ENCODE assay signal across 1 cellular context in the genomic region with DNA sequence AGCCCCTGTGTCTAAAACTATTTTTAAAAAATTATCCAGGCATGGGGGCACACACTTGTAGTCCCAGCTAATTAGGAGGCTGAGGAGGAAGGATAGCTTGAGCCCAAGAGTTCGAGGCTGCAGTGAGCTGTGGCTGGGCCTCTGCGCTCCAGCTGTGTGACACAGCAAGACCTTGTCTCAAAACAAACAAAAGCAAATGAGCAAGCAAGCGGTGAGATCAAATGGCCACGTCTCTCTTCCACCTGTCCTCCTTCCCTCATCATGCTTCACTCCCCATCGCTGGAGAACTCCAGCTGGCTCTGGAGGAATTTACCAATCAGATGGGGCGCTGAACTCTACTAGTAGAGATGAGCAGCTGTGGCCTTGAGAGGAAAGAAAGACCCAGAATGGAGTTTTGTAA.
TF ChIP-seq lines count a peak whose summit lies in the region.

No MANE protein-coding gene starts in this region.

TF ChIP-seq in HepG2, 621 proteins besides CTCF, POLR2A, EP300 and RAD21 (continued from another document and continues in another):
- 0 out of 2 replicates have a peak, but pooled peaks have one; percentile 37 for TF ChIP-seq FOXA3 (CRISPR knock-in tag; IDR thresholded peaks at IDR 0.05)
- TF ChIP-seq SAP130 (CRISPR knock-in tag; IDR thresholded peaks at IDR 0.05; ENCODE audit: low read depth): peak; percentile 37; the same call in 1 of the 2 replicates
- 0 out of 2 replicates have a peak, but pooled peaks have one; percentile 5 for TF ChIP-seq BHLHE40 (IDR thresholded peaks at IDR 0.05; ENCODE audit: low read length)
- TF ChIP-seq, protein P1, sequence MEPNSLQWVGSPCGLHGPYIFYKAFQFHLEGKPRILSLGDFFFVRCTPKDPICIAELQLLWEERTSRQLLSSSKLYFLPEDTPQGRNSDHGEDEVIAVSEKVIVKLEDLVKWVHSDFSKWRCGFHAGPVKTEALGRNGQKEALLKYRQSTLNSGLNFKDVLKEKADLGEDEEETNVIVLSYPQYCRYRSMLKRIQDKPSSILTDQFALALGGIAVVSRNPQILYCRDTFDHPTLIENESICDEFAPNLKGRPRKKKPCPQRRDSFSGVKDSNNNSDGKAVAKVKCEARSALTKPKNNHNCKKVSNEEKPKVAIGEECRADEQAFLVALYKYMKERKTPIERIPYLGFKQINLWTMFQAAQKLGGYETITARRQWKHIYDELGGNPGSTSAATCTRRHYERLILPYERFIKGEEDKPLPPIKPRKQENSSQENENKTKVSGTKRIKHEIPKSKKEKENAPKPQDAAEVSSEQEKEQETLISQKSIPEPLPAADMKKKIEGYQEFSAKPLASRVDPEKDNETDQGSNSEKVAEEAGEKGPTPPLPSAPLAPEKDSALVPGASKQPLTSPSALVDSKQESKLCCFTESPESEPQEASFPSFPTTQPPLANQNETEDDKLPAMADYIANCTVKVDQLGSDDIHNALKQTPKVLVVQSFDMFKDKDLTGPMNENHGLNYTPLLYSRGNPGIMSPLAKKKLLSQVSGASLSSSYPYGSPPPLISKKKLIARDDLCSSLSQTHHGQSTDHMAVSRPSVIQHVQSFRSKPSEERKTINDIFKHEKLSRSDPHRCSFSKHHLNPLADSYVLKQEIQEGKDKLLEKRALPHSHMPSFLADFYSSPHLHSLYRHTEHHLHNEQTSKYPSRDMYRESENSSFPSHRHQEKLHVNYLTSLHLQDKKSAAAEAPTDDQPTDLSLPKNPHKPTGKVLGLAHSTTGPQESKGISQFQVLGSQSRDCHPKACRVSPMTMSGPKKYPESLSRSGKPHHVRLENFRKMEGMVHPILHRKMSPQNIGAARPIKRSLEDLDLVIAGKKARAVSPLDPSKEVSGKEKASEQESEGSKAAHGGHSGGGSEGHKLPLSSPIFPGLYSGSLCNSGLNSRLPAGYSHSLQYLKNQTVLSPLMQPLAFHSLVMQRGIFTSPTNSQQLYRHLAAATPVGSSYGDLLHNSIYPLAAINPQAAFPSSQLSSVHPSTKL (CRISPR knock-in tag; IDR thresholded peaks at IDR 0.05): 0 out of 2 replicates have a peak, but pooled peaks have one; percentile 24
- TF ChIP-seq ZNF253 (CRISPR knock-in tag; IDR thresholded peaks at IDR 0.05; ENCODE audit: borderline replicate concordance): no peak
- TF ChIP-seq, protein P2, sequence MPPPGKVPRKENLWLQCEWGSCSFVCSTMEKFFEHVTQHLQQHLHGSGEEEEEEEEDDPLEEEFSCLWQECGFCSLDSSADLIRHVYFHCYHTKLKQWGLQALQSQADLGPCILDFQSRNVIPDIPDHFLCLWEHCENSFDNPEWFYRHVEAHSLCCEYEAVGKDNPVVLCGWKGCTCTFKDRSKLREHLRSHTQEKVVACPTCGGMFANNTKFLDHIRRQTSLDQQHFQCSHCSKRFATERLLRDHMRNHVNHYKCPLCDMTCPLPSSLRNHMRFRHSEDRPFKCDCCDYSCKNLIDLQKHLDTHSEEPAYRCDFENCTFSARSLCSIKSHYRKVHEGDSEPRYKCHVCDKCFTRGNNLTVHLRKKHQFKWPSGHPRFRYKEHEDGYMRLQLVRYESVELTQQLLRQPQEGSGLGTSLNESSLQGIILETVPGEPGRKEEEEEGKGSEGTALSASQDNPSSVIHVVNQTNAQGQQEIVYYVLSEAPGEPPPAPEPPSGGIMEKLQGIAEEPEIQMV (CRISPR knock-in tag; IDR thresholded peaks at IDR 0.05; ENCODE audit: low read depth): no peak
- TF ChIP-seq, protein P3, sequence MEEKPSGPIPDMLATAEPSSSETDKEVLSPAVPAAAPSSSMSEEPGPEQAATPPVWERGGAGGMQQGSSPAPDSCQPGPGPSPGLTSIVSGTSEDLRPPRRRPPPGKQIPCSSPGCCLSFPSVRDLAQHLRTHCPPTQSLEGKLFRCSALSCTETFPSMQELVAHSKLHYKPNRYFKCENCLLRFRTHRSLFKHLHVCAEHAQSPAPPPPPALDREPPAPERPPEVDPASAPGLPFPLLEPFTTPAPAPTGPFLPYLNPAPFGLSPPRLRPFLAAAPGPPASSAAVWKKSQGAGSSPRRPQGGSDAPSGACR (CRISPR knock-in tag; IDR thresholded peaks at IDR 0.05): no peak
- no peak for TF ChIP-seq KMT2A (CRISPR knock-in tag; IDR thresholded peaks at IDR 0.05)
- no peak for TF ChIP-seq RFXANK (CRISPR knock-in tag; IDR thresholded peaks at IDR 0.05)
- TF ChIP-seq ATAD3A (CRISPR knock-in tag; IDR thresholded peaks at IDR 0.05): no peak
- TF ChIP-seq, protein P4, sequence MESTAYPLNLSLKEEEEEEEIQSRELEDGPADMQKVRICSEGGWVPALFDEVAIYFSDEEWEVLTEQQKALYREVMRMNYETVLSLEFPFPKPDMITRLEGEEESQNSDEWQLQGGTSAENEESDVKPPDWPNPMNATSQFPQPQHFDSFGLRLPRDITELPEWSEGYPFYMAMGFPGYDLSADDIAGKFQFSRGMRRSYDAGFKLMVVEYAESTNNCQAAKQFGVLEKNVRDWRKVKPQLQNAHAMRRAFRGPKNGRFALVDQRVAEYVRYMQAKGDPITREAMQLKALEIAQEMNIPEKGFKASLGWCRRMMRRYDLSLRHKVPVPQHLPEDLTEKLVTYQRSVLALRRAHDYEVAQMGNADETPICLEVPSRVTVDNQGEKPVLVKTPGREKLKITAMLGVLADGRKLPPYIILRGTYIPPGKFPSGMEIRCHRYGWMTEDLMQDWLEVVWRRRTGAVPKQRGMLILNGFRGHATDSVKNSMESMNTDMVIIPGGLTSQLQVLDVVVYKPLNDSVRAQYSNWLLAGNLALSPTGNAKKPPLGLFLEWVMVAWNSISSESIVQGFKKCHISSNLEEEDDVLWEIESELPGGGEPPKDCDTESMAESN (CRISPR knock-in tag; conservative IDR thresholded peaks at IDR 0.05): peak; percentile 87
- TF ChIP-seq, protein P5, sequence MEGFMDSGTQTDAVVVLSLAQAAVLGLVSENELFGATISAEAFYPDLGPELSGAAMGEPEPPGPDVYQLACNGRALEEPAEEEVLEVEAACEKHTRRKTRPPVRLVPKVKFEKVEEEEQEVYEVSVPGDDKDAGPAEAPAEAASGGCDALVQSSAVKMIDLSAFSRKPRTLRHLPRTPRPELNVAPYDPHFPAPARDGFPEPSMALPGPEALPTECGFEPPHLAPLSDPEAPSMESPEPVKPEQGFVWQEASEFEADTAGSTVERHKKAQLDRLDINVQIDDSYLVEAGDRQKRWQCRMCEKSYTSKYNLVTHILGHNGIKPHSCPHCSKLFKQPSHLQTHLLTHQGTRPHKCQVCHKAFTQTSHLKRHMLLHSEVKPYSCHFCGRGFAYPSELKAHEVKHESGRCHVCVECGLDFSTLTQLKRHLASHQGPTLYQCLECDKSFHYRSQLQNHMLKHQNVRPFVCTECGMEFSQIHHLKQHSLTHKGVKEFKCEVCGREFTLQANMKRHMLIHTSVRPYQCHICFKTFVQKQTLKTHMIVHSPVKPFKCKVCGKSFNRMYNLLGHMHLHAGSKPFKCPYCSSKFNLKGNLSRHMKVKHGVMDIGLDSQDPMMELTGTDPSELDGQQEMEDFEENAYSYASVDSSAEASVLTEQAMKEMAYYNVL (CRISPR knock-in tag; IDR thresholded peaks at IDR 0.05; ENCODE audit: borderline replicate concordance): peak; percentile 20; the same call in 1 of the 2 replicates
- no peak for TF ChIP-seq SOX6 (IDR thresholded peaks at IDR 0.05)
- TF ChIP-seq SOX6 (CRISPR knock-in tag; IDR thresholded peaks at IDR 0.05): peak; percentile 24; the same call in 1 of the 2 replicates
- TF ChIP-seq, protein P6, sequence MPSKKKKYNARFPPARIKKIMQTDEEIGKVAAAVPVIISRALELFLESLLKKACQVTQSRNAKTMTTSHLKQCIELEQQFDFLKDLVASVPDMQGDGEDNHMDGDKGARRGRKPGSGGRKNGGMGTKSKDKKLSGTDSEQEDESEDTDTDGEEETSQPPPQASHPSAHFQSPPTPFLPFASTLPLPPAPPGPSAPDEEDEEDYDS (CRISPR knock-in tag; IDR thresholded peaks at IDR 0.05): no peak
- peak; percentile 66; the same call in 1 of the 2 replicates for TF ChIP-seq ZNF292 (CRISPR knock-in tag; IDR thresholded peaks at IDR 0.05; ENCODE audit: borderline replicate concordance, low read depth)
- 0 out of 2 replicates have a peak, but pooled peaks have one; percentile 15 for TF ChIP-seq RARA (CRISPR knock-in tag; IDR thresholded peaks at IDR 0.05)
- peak; percentile 33; the same call in 1 of the 2 replicates for TF ChIP-seq ZMYM2 (CRISPR knock-in tag; IDR thresholded peaks at IDR 0.05)
- no peak for TF ChIP-seq GATAD2A (CRISPR knock-in tag; IDR thresholded peaks at IDR 0.05)
- TF ChIP-seq, protein P7, sequence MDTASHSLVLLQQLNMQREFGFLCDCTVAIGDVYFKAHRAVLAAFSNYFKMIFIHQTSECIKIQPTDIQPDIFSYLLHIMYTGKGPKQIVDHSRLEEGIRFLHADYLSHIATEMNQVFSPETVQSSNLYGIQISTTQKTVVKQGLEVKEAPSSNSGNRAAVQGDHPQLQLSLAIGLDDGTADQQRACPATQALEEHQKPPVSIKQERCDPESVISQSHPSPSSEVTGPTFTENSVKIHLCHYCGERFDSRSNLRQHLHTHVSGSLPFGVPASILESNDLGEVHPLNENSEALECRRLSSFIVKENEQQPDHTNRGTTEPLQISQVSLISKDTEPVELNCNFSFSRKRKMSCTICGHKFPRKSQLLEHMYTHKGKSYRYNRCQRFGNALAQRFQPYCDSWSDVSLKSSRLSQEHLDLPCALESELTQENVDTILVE (CRISPR knock-in tag; IDR thresholded peaks at IDR 0.05): no peak
- no peak for TF ChIP-seq ZSCAN20 (CRISPR knock-in tag; IDR thresholded peaks at IDR 0.05; ENCODE audit: borderline replicate concordance)
- TF ChIP-seq ZMYM3 (CRISPR knock-in tag; IDR thresholded peaks at IDR 0.05): peak; percentile 90
- TF ChIP-seq, protein P8, sequence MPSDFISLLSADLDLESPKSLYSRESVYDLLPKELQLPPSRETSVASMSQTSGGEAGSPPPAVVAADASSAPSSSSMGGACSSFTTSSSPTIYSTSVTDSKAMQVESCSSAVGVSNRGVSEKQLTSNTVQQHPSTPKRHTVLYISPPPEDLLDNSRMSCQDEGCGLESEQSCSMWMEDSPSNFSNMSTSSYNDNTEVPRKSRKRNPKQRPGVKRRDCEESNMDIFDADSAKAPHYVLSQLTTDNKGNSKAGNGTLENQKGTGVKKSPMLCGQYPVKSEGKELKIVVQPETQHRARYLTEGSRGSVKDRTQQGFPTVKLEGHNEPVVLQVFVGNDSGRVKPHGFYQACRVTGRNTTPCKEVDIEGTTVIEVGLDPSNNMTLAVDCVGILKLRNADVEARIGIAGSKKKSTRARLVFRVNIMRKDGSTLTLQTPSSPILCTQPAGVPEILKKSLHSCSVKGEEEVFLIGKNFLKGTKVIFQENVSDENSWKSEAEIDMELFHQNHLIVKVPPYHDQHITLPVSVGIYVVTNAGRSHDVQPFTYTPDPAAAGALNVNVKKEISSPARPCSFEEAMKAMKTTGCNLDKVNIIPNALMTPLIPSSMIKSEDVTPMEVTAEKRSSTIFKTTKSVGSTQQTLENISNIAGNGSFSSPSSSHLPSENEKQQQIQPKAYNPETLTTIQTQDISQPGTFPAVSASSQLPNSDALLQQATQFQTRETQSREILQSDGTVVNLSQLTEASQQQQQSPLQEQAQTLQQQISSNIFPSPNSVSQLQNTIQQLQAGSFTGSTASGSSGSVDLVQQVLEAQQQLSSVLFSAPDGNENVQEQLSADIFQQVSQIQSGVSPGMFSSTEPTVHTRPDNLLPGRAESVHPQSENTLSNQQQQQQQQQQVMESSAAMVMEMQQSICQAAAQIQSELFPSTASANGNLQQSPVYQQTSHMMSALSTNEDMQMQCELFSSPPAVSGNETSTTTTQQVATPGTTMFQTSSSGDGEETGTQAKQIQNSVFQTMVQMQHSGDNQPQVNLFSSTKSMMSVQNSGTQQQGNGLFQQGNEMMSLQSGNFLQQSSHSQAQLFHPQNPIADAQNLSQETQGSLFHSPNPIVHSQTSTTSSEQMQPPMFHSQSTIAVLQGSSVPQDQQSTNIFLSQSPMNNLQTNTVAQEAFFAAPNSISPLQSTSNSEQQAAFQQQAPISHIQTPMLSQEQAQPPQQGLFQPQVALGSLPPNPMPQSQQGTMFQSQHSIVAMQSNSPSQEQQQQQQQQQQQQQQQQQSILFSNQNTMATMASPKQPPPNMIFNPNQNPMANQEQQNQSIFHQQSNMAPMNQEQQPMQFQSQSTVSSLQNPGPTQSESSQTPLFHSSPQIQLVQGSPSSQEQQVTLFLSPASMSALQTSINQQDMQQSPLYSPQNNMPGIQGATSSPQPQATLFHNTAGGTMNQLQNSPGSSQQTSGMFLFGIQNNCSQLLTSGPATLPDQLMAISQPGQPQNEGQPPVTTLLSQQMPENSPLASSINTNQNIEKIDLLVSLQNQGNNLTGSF (CRISPR knock-in tag; IDR thresholded peaks at IDR 0.05): no peak
